ENCODE assay signal across 8 cellular contexts in genomic region chr11:116928102-116928777, GRCh38.
DNase-seq lines count a peak whose midpoint lies in the region; ATAC-seq and TF ChIP-seq lines count a peak whose summit lies in the region.
"Had no signal": no experiment of that assay in that cellular context is flagged by ENCODE, and none has a peak within 500 bp of the region (broad histone marks: within the 10 kb centered on the region; RNA-seq: fewer than 3 reads in every experiment).

No MANE protein-coding gene starts in this region.

- no peaks in the 10 kb centered on the region for H3K9me3 ChIP-seq in ovary
- H3K9me3 ChIP-seq: pancreas had no signal

- H3K36me3 Mint-ChIP-seq in nephron (ENCODE audit: low read depth): peaks cover 25% of the 10 kb centered on the region

- 90 to 94% (median 94%) methylated on average over 1 of the region's 1 CpG for WGBS in ovary, 3 donors

- H3K27me3 ChIP-seq in ovary: no peaks in the 10 kb centered on the region
- H3K27me3 ChIP-seq: pancreas had no signal

- no peaks in the 10 kb centered on the region for H3K9me3 Mint-ChIP-seq in nephron

- DNase-seq in NOMO-1 treated with dmso at 0.1 percent for 144 hours (lab: John Stamatoyannopoulos, UW; ENCODE audit: unreplicated experiment) (peak; percentile 54), DMS 273 (lab: John Stamatoyannopoulos, UW; ENCODE audit: unreplicated experiment) (no peak), ovary (no peak), kidney glomerular epithelial cell (lab: John Stamatoyannopoulos, UW) (no peak)
- DNase-seq: pancreas had no signal

- no peaks in the 10 kb centered on the region for H3K36me3 ChIP-seq in ovary
- H3K36me3 ChIP-seq: pancreas had no signal

- intact Hi-C loops in ovary (cut with DNase I): no loop called here

- ATAC-seq in GM19025 (IDR thresholded peaks at IDR 0.05; ENCODE audit: low read depth, unreplicated experiment): peak; percentile 64
- peak; percentile 71 for ATAC-seq in HG02798 (IDR thresholded peaks at IDR 0.05; ENCODE audit: poor library complexity, unreplicated experiment)

- no peak for TF ChIP-seq POLR2A in ovary (IDR thresholded peaks at IDR 0.05)

- H3K27ac Mint-ChIP-seq in nephron: peak overlapping the region; percentile 46 to 91 (median 81)

- no peak for TF ChIP-seq EP300 in ovary (IDR thresholded peaks at IDR 0.05)

- no peaks in the 10 kb centered on the region for H3K4me1 ChIP-seq in ovary (ENCODE audit: insufficient read depth)

- no peak overlapping the region for H3K27ac ChIP-seq in ovary
- H3K27ac ChIP-seq: pancreas had no signal

- no peaks in the 10 kb centered on the region for H3K27me3 Mint-ChIP-seq in nephron (ENCODE audit: low read depth)

- H3K4me1 Mint-ChIP-seq in nephron: peaks cover 49% of the 10 kb centered on the region

- H3K4me3 ChIP-seq in ovary: no peak overlapping the region
- H3K4me3 ChIP-seq: pancreas had no signal

- TF ChIP-seq CTCF in nephron (IDR thresholded peaks at IDR 0.05; ENCODE audit: unreplicated experiment in 3 of 3) (no peak), ovary (IDR thresholded peaks at IDR 0.05) (no peak)

- no peak overlapping the region for H3K4me3 Mint-ChIP-seq in nephron
